8 cellular contexts compared by ENCODE assay signal in the genomic region with DNA sequence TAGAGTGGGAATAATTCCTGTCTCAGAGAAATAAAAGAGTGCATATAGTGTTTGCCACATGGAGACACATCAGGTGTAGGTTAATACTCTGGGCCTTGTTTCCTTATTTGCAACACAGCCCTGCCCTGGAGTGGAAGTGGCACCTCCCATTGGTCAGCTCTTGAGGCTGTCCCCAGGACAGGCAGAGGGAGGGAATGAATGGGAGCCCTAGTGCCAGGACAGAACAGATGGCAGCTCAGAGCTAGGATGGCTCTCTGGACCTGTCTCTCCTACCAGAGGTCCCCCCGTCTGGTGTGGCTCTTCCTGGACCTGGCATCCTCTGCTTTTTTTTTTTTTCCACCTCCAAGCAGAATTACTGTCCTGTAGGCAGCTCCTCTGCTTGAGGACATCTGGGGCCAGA. TPM values are rescaled to one million over a fixed set of nuclear protein-coding genes. Genes with fewer than 3 reads are reported as not detected.
A peak's percentile ranks its signal among the peaks of the same experiment; 100 is the strongest.
DNase-seq lines count a peak whose midpoint lies in the region; ATAC-seq and TF ChIP-seq lines count a peak whose summit lies in the region.

No MANE protein-coding gene starts in this region.

- TF ChIP-seq CTCF in WERI-Rb-1 (IDR thresholded peaks at IDR 0.05; ENCODE audit: low read depth, low read length) (no peak), fibroblast of the aortic adventitia (IDR thresholded peaks at IDR 0.05; ENCODE audit: insufficient read depth, low read length) (no peak), prostate gland (IDR thresholded peaks at IDR 0.05) (no peak)

- TF ChIP-seq POLR2A in prostate gland (IDR thresholded peaks at IDR 0.05) = no peak

- peaks cover 36% of the 10 kb centered on the region for H3K36me3 ChIP-seq in WERI-Rb-1
- H3K36me3 ChIP-seq in prostate gland = no peaks in the 10 kb centered on the region

- H3K27ac ChIP-seq in WERI-Rb-1 = peak overlapping the region; percentile 68
- H3K27ac ChIP-seq in prostate gland = peak overlapping the region; percentile 86 to 88

- peak; percentile 20 for DNase-seq in GM03348 (ENCODE audit: low spot score)
- peak; percentile 69 for DNase-seq in WERI-Rb-1
- DNase-seq in fibroblast of the aortic adventitia (ENCODE audit: low read depth) = no peak
- DNase-seq in prostate gland (ENCODE audit: low spot score) = no peak
- no peak for DNase-seq in activated CD4-positive, alpha-beta T cell treated with anti-CD3 and anti-CD28 coated beads for 4 hours
- no peak for DNase-seq in COLO668 (lab: John Stamatoyannopoulos, UW; ENCODE audit: unreplicated experiment)

- intact Hi-C loops in prostate gland (cut with DNase I) = no loop called here

- peaks cover 6% of the 10 kb centered on the region for H3K4me1 ChIP-seq in prostate gland (replicated peaks)

- H3K27me3 ChIP-seq in WERI-Rb-1 (ENCODE audit: insufficient read depth, low read depth, severe bottlenecking) (no peaks in the 10 kb centered on the region), prostate gland (replicated peaks; ENCODE audit: insufficient read depth) (no peaks in the 10 kb centered on the region)

- H3K4me3 ChIP-seq in WERI-Rb-1 (ENCODE audit: low read depth, low read length) (peak overlapping the region; percentile 60), fibroblast of the aortic adventitia (ENCODE audit: low read depth, low read length) (peak overlapping the region; percentile 82), prostate gland (peak overlapping the region; percentile 58 to 59)

- ATAC-seq in HG02973 (IDR thresholded peaks at IDR 0.05; ENCODE audit: unreplicated experiment) (no peak), GM21528 (IDR thresholded peaks at IDR 0.05; ENCODE audit: low FRiP score, unreplicated experiment) (no peak)

- H3K9me3 ChIP-seq in WERI-Rb-1 (ENCODE audit: severe bottlenecking) (no peaks in the 10 kb centered on the region), prostate gland (no peaks in the 10 kb centered on the region)

- WGBS in prostate gland = 31% methylated on average over 1 of the region's 1 CpG

RNA-seq across cellular contexts. Expression of gene LIMK2, which starts 35.6 kb away (rescaled TPM):
- total RNA-seq in fibroblast of the aortic adventitia (ENCODE audit: low replicate concordance) (10.0 and 51.5 TPM in 2 replicates), prostate gland (100 to 1,000 TPM in 1 of 2 donors, 10 to 100 TPM in 1; 92.1 to 128 TPM)

RNA-seq across cellular contexts. Expression of gene PIK3IP1, which starts 44.6 kb away (rescaled TPM):
- total RNA-seq in fibroblast of the aortic adventitia (ENCODE audit: low replicate concordance) (13.2 and 191 TPM in 2 replicates), prostate gland (100 to 1,000 TPM in 1 of 2 donors, 10 to 100 TPM in 1; 25.6 to 124 TPM)

Comparison
In these comparisons a context has a peak if more than half of its experiments do, and no peak if none do; other contexts are left out.
1. DNase-seq: peak in GM03348 (single experiment) and WERI-Rb-1 (single experiment); none in fibroblast of the aortic adventitia (single experiment), prostate gland (single experiment), activated CD4-positive, alpha-beta T cell treated with anti-CD3 and anti-CD28 coated beads for 4 hours (0 of 2) and COLO668 (single experiment).
2. Peak in every context shown above with its lines, with median percentiles within 50 percentile points of each other: H3K4me3 ChIP-seq.